ENCODE assay signal across 1 cellular context in the genomic region with DNA sequence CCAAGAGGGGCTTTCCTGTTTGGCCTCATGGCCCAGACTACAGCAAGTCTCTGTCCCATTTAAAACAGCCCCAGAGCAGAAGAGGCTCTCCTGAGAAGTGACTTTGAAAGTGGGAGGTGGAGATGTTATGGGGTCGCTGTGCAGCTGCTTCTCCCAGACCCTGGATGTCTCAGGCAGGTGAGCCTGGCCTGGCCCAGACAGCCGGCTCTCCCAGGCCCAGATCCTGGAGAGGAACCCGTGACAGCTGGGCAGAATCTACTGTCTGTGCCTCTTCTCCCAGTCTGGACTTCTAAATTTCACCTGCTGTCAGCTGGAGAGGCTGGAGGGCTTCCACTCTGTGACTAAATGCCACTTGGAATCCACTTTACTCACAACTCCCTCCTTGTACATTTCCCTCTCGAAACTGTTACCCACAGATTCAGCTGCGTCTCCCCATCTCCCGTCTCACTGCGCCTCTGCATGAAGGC.
TF ChIP-seq lines count a peak whose summit lies in the region.

No MANE protein-coding gene starts in this region.

TF ChIP-seq in SK-N-SH treated with all-trans-retinoic acid at 6 μM for 48 hours, 23 proteins besides CTCF, POLR2A, EP300 and RAD21 (continued from another document):
- no peak for TF ChIP-seq ISL1 (CRISPR knock-in tag; IDR thresholded peaks at IDR 0.05)
TF ChIP-seq in SK-N-SH treated with all-trans-retinoic acid at 6 μM for 48 hours: peak in this region for 0.
